ENCODE assay signal across 26 cellular contexts in the genomic region with DNA sequence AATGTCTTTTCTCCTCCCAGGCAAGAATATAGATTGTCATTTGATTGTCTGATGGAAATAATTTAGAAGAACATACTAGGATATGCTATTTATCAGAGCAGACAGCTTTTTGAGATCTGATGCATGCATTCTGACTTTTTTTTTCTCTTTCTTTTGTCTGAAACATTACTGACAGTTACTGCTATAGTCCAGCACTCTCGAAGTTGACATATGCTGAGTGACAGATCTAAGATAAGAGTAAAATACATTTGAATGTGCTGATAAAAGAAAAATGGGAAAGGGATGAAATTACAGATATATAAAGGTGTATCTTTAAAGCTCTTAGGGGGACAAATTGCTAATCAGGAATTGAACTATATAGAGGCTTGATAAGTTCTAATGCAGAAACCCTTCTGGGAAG.
"Had no signal": no experiment of that assay in that cellular context is flagged by ENCODE, and none has a peak within 500 bp of the region (broad histone marks: within the 10 kb centered on the region; RNA-seq: fewer than 3 reads in every experiment).

No MANE protein-coding gene starts in this region.

- H3K4me3 Mint-ChIP-seq: dendritic cell treated with granulocyte-macrophage colony-stimulating factor and Interleukin-4, amounts not matched to agents 40 ng/mL and 50 ng/mL, for 4 days; effector memory CD8-positive, alpha-beta T cell; endodermal cell had no signal

- H3K27ac Mint-ChIP-seq: dendritic cell treated with granulocyte-macrophage colony-stimulating factor and Interleukin-4, amounts not matched to agents 40 ng/mL and 50 ng/mL, for 4 days; effector memory CD8-positive, alpha-beta T cell; endodermal cell had no signal

- H3K79me2 ChIP-seq: hepatocyte had no signal

- H3K27me3 ChIP-seq: colonic mucosa, esophagus muscularis mucosa, esophagus squamous epithelium, gastrocnemius medialis, gastroesophageal sphincter, heart left ventricle, hepatocyte had no signal

- ATAC-seq: effector memory CD8-positive, alpha-beta T cell; esophagus mucosa; foreskin keratinocyte; gastrocnemius medialis; gastroesophageal sphincter; heart left ventricle; heart right ventricle had no signal

- H3K4me2 ChIP-seq: hepatocyte had no signal

- H3K4me1 ChIP-seq: colonic mucosa, esophagus muscularis mucosa, esophagus squamous epithelium, foreskin keratinocyte, gastrocnemius medialis, gastroesophageal sphincter, heart left ventricle, heart right ventricle had no signal

- H3K4me3 ChIP-seq: colonic mucosa, coronary artery, dorsolateral prefrontal cortex, esophagus muscularis mucosa, esophagus squamous epithelium, gastrocnemius medialis, gastroesophageal sphincter, heart left ventricle, heart right ventricle, hepatocyte had no signal

- H2AFZ ChIP-seq: hepatocyte had no signal

- DNase-seq: colonic mucosa; cortex of kidney; dermis blood vessel endothelial cell; dorsolateral prefrontal cortex; effector CD4-positive, alpha-beta T cell; effector CD8-positive, alpha-beta T cell; effector memory CD4-positive, alpha-beta T cell; effector memory CD8-positive, alpha-beta T cell; endodermal cell; erythroblast; esophagus squamous epithelium; foreskin fibroblast; foreskin keratinocyte; foreskin melanocyte; gastrocnemius medialis; glutamatergic neuron; head of caudate nucleus; heart left ventricle; heart right ventricle had no signal

- H3K9me3 Mint-ChIP-seq: dendritic cell treated with granulocyte-macrophage colony-stimulating factor and Interleukin-4, amounts not matched to agents 40 ng/mL and 50 ng/mL, for 4 days; endodermal cell had no signal

- H3K27ac ChIP-seq: colonic mucosa, coronary artery, dorsolateral prefrontal cortex, epithelial cell of prostate, esophagus muscularis mucosa, esophagus squamous epithelium, foreskin keratinocyte, gastrocnemius medialis, gastroesophageal sphincter, heart left ventricle, heart right ventricle, hepatocyte had no signal

- H3K36me3 ChIP-seq: colonic mucosa, esophagus muscularis mucosa, esophagus squamous epithelium, gastrocnemius medialis, gastroesophageal sphincter, heart left ventricle, heart right ventricle had no signal

- H3K27me3 Mint-ChIP-seq: dendritic cell treated with granulocyte-macrophage colony-stimulating factor and Interleukin-4, amounts not matched to agents 40 ng/mL and 50 ng/mL, for 4 days; effector memory CD8-positive, alpha-beta T cell had no signal

- H3K9me3 ChIP-seq: colonic mucosa, esophagus muscularis mucosa, esophagus squamous epithelium, gastrocnemius medialis, gastroesophageal sphincter, heart left ventricle had no signal
